In genomic region chr10:93457511-93457910, GRCh38 we compare ENCODE assay signal across 1 cellular context.
TF ChIP-seq lines count a peak whose summit lies in the region.

No MANE protein-coding gene starts in this region.

TF ChIP-seq in endothelial cell of umbilical vein, 7 proteins besides CTCF, POLR2A, EP300 and RAD21:
- TF ChIP-seq MYC (IDR thresholded peaks at IDR 0.05; ENCODE audit: low read depth, low read length) (no peak), POLR2AphosphoS5 (IDR thresholded peaks at IDR 0.05; ENCODE audit: insufficient read depth, low read depth, low read length) (no peak), JUN (IDR thresholded peaks at IDR 0.05; ENCODE audit: borderline replicate concordance, insufficient read depth, insufficient read length, low read depth) (no peak), EZH2 (IDR thresholded peaks at IDR 0.05; ENCODE audit: borderline replicate concordance, low read depth, low read length, severe bottlenecking) (no peak), FOS (IDR thresholded peaks at IDR 0.05; ENCODE audit: borderline replicate concordance, insufficient read depth, low read length) (no peak), GATA2 (IDR thresholded peaks at IDR 0.05; ENCODE audit: insufficient read depth, insufficient read length, low read depth, low read length) (no peak)
- TF ChIP-seq, protein P1, sequence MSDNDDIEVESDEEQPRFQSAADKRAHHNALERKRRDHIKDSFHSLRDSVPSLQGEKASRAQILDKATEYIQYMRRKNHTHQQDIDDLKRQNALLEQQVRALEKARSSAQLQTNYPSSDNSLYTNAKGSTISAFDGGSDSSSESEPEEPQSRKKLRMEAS (IDR thresholded peaks at IDR 0.05; ENCODE audit: insufficient read depth, insufficient read length) = no peak
